ENCODE assay signal across 8 cellular contexts in genomic region chr4:84964995-84965557, GRCh38. TPM values are rescaled to one million over a fixed set of nuclear protein-coding genes. Genes with fewer than 3 reads are reported as not detected.
A peak's percentile ranks its signal among the peaks of the same experiment; 100 is the strongest.
DNase-seq lines count a peak whose midpoint lies in the region; FAIRE-seq and TF ChIP-seq lines count a peak whose summit lies in the region.

No MANE protein-coding gene starts in this region.

- H3K23ac ChIP-seq in mesendoderm (ENCODE audit: low read length), result no peak overlapping the region

- no peak overlapping the region for H2BK5ac ChIP-seq in mesendoderm (ENCODE audit: low read length)

- no peak for FAIRE-seq in bronchial epithelial cell (lab: Jason Lieb, UNC)

- H3K79me2 ChIP-seq in mesendoderm (ENCODE audit: control insufficient read depth, insufficient read depth, low read length), result peaks cover 33% of the 10 kb centered on the region

- DNase-seq in activated naive CD4-positive, alpha-beta T cell treated with anti-CD3 and anti-CD28 coated beads for 36 hours, result no peak
- DNase-seq in activated naive CD4-positive, alpha-beta T cell (lab: John Stamatoyannopoulos, UW), result no peak
- DNase-seq in bronchial epithelial cell (ENCODE audit: low read depth) (no peak), mesendoderm (no peak), type B pancreatic cell (ENCODE audit: extremely low spot score, unreplicated experiment) (no peak), NCI-H524 treated with DMSO at 0.1 percent for 48 hours (lab: John Stamatoyannopoulos, UW) (no peak), DMS114 treated with DMSO at 0.1 percent for 48 hours (lab: John Stamatoyannopoulos, UW; ENCODE audit: unreplicated experiment) (no peak), GM20000 (ENCODE audit: low spot score) (no peak)

- H3K18ac ChIP-seq in mesendoderm (ENCODE audit: low read length), result peak overlapping the region; percentile 97

- H3K27me3 ChIP-seq in bronchial epithelial cell (ENCODE audit: control insufficient read depth, insufficient read depth, low read length) (no peaks in the 10 kb centered on the region), mesendoderm (ENCODE audit: insufficient read depth, low read length, poor library complexity) (no peaks in the 10 kb centered on the region)

- H3K36me3 Mint-ChIP-seq in activated naive CD4-positive, alpha-beta T cell treated with anti-CD3 and anti-CD28 coated beads for 36 hours (ENCODE audit: low read depth), result no peaks in the 10 kb centered on the region
- H3K36me3 Mint-ChIP-seq in type B pancreatic cell, result peaks cover 7% of the 10 kb centered on the region

- WGBS in mesendoderm (ENCODE audit: extremely low coverage, insufficient coverage, low lambda C conversion rate), result 100% methylated on average over 1 of the region's 6 CpGs

- no peak overlapping the region for H2BK120ac ChIP-seq in mesendoderm (ENCODE audit: low read depth, low read length)

- no peaks in the 10 kb centered on the region for H3K9me3 Mint-ChIP-seq in activated naive CD4-positive, alpha-beta T cell treated with anti-CD3 and anti-CD28 coated beads for 36 hours
- no peaks in the 10 kb centered on the region for H3K9me3 Mint-ChIP-seq in type B pancreatic cell

- peak overlapping the region; percentile 34 for H3K4me2 ChIP-seq in mesendoderm (ENCODE audit: low read length)

- peak overlapping the region; percentile 45 for H3K4me3 Mint-ChIP-seq in activated naive CD4-positive, alpha-beta T cell treated with anti-CD3 and anti-CD28 coated beads for 36 hours
- H3K4me3 Mint-ChIP-seq in type B pancreatic cell, result peak overlapping the region; percentile 95

- H3K27me3 Mint-ChIP-seq in activated naive CD4-positive, alpha-beta T cell treated with anti-CD3 and anti-CD28 coated beads for 36 hours (ENCODE audit: low read depth), result peaks cover 39% of the 10 kb centered on the region
- no peaks in the 10 kb centered on the region for H3K27me3 Mint-ChIP-seq in type B pancreatic cell

- no peak for TF ChIP-seq CTCF in bronchial epithelial cell (IDR thresholded peaks at IDR 0.05; ENCODE audit: insufficient read depth, low read length, severe bottlenecking)
- no peak for TF ChIP-seq CTCF in type B pancreatic cell (conservative IDR thresholded peaks at IDR 0.05)
- TF ChIP-seq CTCF in GM20000 (IDR thresholded peaks at IDR 0.05; ENCODE audit: extremely low read depth, missing control alignments), result no peak

- H3K4me1 ChIP-seq in mesendoderm (ENCODE audit: control insufficient read depth, low read depth, low read length), result no peaks in the 10 kb centered on the region

- peak overlapping the region; percentile 91 for H3K4ac ChIP-seq in mesendoderm (ENCODE audit: low read depth, low read length)

- peaks cover 14% of the 10 kb centered on the region for H3K4me1 Mint-ChIP-seq in activated naive CD4-positive, alpha-beta T cell treated with anti-CD3 and anti-CD28 coated beads for 36 hours (ENCODE audit: low read depth)
- H3K4me1 Mint-ChIP-seq in type B pancreatic cell (ENCODE audit: unreplicated experiment), result peaks cover 21% of the 10 kb centered on the region

- peak overlapping the region; percentile 89 for H3K9ac ChIP-seq in mesendoderm (ENCODE audit: low read length)

- no peak overlapping the region for H2AK5ac ChIP-seq in mesendoderm (ENCODE audit: low read length)

- H3K79me1 ChIP-seq in mesendoderm (ENCODE audit: low read length), result peaks cover 2% of the 10 kb centered on the region

- no peak overlapping the region for H4K8ac ChIP-seq in mesendoderm (ENCODE audit: low read depth, low read length)

- CTCF ChIA-PET in activated naive CD4-positive, alpha-beta T cell treated with anti-CD3 and anti-CD28 coated beads for 36 hours (lab: Charles Lee), result no interaction called here

- H3K27ac ChIP-seq in mesendoderm (ENCODE audit: low read depth, low read length), result no peak overlapping the region

- H3K36me3 ChIP-seq in bronchial epithelial cell (ENCODE audit: control insufficient read depth, insufficient read depth, low read length), result no peaks in the 10 kb centered on the region
- no peaks in the 10 kb centered on the region for H3K36me3 ChIP-seq in mesendoderm (ENCODE audit: control insufficient read depth, insufficient read depth, low read length)

- no peak overlapping the region for H2BK15ac ChIP-seq in mesendoderm (replicated peaks; ENCODE audit: low read depth)

- H4K5ac ChIP-seq in mesendoderm (ENCODE audit: low read length), result no peak overlapping the region

- H3K27ac Mint-ChIP-seq in activated naive CD4-positive, alpha-beta T cell treated with anti-CD3 and anti-CD28 coated beads for 36 hours, result no peak overlapping the region
- peak overlapping the region; percentile 90 for H3K27ac Mint-ChIP-seq in type B pancreatic cell

- intact Hi-C loops in activated naive CD4-positive, alpha-beta T cell treated with anti-CD3 and anti-CD28 coated beads for 36 hours (cut with micrococcal nuclease), result loop anchor here (5.0 kb wide), 1 partner anchor 468 kb away; the partner anchor contains the start of gene NKX6-1

- peak overlapping the region; percentile 96 for H3K56ac ChIP-seq in mesendoderm (ENCODE audit: low read length)

- H3K4me3 ChIP-seq in bronchial epithelial cell (ENCODE audit: low read depth, low read length), result peak overlapping the region; percentile 94
- H3K4me3 ChIP-seq in mesendoderm (ENCODE audit: low read length), result peak overlapping the region; percentile 14

RNA-seq across cellular contexts. Expression of gene WDFY3, which starts 1.4 kb away (rescaled TPM):
- total RNA-seq in activated naive CD4-positive, alpha-beta T cell treated with anti-CD3 and anti-CD28 coated beads for 36 hours, result 1 to 10 TPM; 1.0 to 1.2 TPM
- total RNA-seq in bronchial epithelial cell, result 33.2 and 50.4 TPM in 2 replicates
- 23.7 TPM for polyA plus RNA-seq in mesendoderm (2013, experiment 1 of 2)
- 23.9 TPM for polyA plus RNA-seq in mesendoderm (2013, experiment 2 of 2)
- 76.4 and 79.5 TPM in 2 replicates for total RNA-seq in type B pancreatic cell (ENCODE audit: low replicate concordance)

Comparison
In these comparisons a context has a peak if more than half of its experiments do, and no peak if none do; other contexts are left out.
1. RNA of gene WDFY3, which starts 1.4 kb away (total RNA-seq): 76.4 to 79.5 TPM in type B pancreatic cell and 33.2 to 50.4 TPM in bronchial epithelial cell; 1.0 to 1.2 TPM in activated naive CD4-positive, alpha-beta T cell treated with anti-CD3 and anti-CD28 coated beads for 36 hours; every median in the first group is over 10 times any median in the second.